ENCODE assay signal across 17 cellular contexts in genomic region chr22:38199826-38200559, GRCh38. TPM values are rescaled to one million over a fixed set of nuclear protein-coding genes. Genes with fewer than 3 reads are reported as not detected.
DNase-seq lines count a peak whose midpoint lies in the region; ATAC-seq and TF ChIP-seq lines count a peak whose summit lies in the region.
"Had no signal": no experiment of that assay in that cellular context is flagged by ENCODE, and none has a peak within 500 bp of the region (broad histone marks: within the 10 kb centered on the region; RNA-seq: fewer than 3 reads in every experiment).

No MANE protein-coding gene starts in this region.

- peak overlapping the region; percentile 55 to 100 (median 86) for H3K4me2 ChIP-seq in BLaER1 treated with 17β-estradiol and CSF1 and Interleukin-3, amounts not matched to agents 10 nM and 100 nM
- peak overlapping the region; percentile 51; the same call in 1 of the 2 replicates for H3K4me2 ChIP-seq in MM.1S (ENCODE audit: low read depth, low read length)

- TF ChIP-seq EP300 in ovary (IDR thresholded peaks at IDR 0.05), result no peak

- H3K27ac Mint-ChIP-seq in CD4-positive, alpha-beta T cell, result peak overlapping the region; percentile 87
- peak overlapping the region; percentile 90 to 96 for H3K27ac Mint-ChIP-seq in natural killer cell

- H3K4me3 Mint-ChIP-seq in CD4-positive, alpha-beta T cell, result no peak overlapping the region
- H3K4me3 Mint-ChIP-seq in natural killer cell, result peak overlapping the region; percentile 42

- no peaks in the 10 kb centered on the region for H3K36me3 Mint-ChIP-seq in CD4-positive, alpha-beta T cell (ENCODE audit: low read depth)
- H3K36me3 Mint-ChIP-seq in natural killer cell, result no peaks in the 10 kb centered on the region

- peak overlapping the region in 10 of 11 experiments; percentile 6 to 56 (median 46); a peak in 16 of 22 replicates for H3K27ac ChIP-seq in BLaER1 treated with 17β-estradiol and CSF1 and Interleukin-3, amounts not matched to agents 10 nM and 100 nM
- H3K27ac ChIP-seq in CD4-positive, alpha-beta T cell (ENCODE audit: low read depth, low read length), result no peak overlapping the region
- H3K27ac ChIP-seq in MM.1S (ENCODE audit: low read length), result peak overlapping the region; percentile 69; the same call in 1 of the 2 replicates
- H3K27ac ChIP-seq in ovary, result no peak overlapping the region
- H3K27ac ChIP-seq: SJCRH30 had no signal

- no peak overlapping the region for H2AFZ ChIP-seq in MM.1S (ENCODE audit: low read length)

- H3K27me3 Mint-ChIP-seq in CD4-positive, alpha-beta T cell, result no peaks in the 10 kb centered on the region
- H3K27me3 Mint-ChIP-seq in natural killer cell (ENCODE audit: low read depth in 2 of 2), result no peaks in the 10 kb centered on the region

- no peak overlapping the region for H3K4me3 ChIP-seq in BLaER1 treated with 17β-estradiol and CSF1 and Interleukin-3, amounts not matched to agents 10 nM and 100 nM
- H3K4me3 ChIP-seq in MM.1S (ENCODE audit: low read length) (no peak overlapping the region), ovary (no peak overlapping the region)
- H3K4me3 ChIP-seq: SJCRH30 had no signal

- no peak for DNase-seq in CD4-positive, alpha-beta T cell
- DNase-seq in MM.1S (no peak), natural killer cell (no peak), NAMALWA (ENCODE audit: low spot score) (no peak), ovary (no peak), GM13977 (ENCODE audit: low spot score) (no peak)
- DNase-seq: ACHN, Calu3, EL, H7, NCI-H1105, NCI-H2081, SJCRH30 had no signal

- POLR2A ChIA-PET in CD4-positive, alpha-beta T cell (lab: Charles Lee), result interaction anchor here (0.6 to 3.5 kb wide), 3 partner anchors 11 to 19 kb away, joined by 6 to 39 read pairs (median 9); partner anchors contain the start of gene PLA2G6

- no peaks in the 10 kb centered on the region for H3K36me3 ChIP-seq in BLaER1 treated with 17β-estradiol and CSF1 and Interleukin-3, amounts not matched to agents 10 nM and 100 nM
- no peaks in the 10 kb centered on the region for H3K36me3 ChIP-seq in MM.1S (replicated peaks; ENCODE audit: insufficient read depth, low read length)
- no peaks in the 10 kb centered on the region for H3K36me3 ChIP-seq in ovary
- H3K36me3 ChIP-seq: SJCRH30 had no signal

- CTCF ChIA-PET in CD4-positive, alpha-beta T cell (lab: Charles Lee), result no interaction called here

- no peak for ATAC-seq in CD4-positive, alpha-beta T cell (ENCODE audit: poor library complexity)
- ATAC-seq in natural killer cell, result no peak
- no peak for ATAC-seq in HG02610 (IDR thresholded peaks at IDR 0.05; ENCODE audit: unreplicated experiment)
- ATAC-seq: Panc1 had no signal

- H3K27me3 ChIP-seq in BLaER1 treated with 17β-estradiol and CSF1 and Interleukin-3, amounts not matched to agents 10 nM and 100 nM, result no peaks in the 10 kb centered on the region
- no peaks in the 10 kb centered on the region for H3K27me3 ChIP-seq in CD4-positive, alpha-beta T cell (ENCODE audit: control insufficient read depth, insufficient read depth, low read length)
- H3K27me3 ChIP-seq in MM.1S (replicated peaks; ENCODE audit: insufficient read depth, low read length) (no peaks in the 10 kb centered on the region), ovary (no peaks in the 10 kb centered on the region)
- H3K27me3 ChIP-seq: SJCRH30 had no signal

- H3K9me3 Mint-ChIP-seq in CD4-positive, alpha-beta T cell, result no peaks in the 10 kb centered on the region
- H3K9me3 Mint-ChIP-seq in natural killer cell, result no peaks in the 10 kb centered on the region
- H3K9me3 Mint-ChIP-seq: CD14-positive monocyte had no signal

- no peaks in the 10 kb centered on the region for H3K9me3 ChIP-seq in BLaER1 treated with 17β-estradiol and CSF1 and Interleukin-3, amounts not matched to agents 10 nM and 100 nM (replicated peaks in 1 of 11)
- H3K9me3 ChIP-seq in CD4-positive, alpha-beta T cell (ENCODE audit: control insufficient read depth, low read length), result no peaks in the 10 kb centered on the region
- H3K9me3 ChIP-seq in MM.1S (replicated peaks; ENCODE audit: insufficient read depth, low read length) (no peaks in the 10 kb centered on the region), ovary (no peaks in the 10 kb centered on the region)
- H3K9me3 ChIP-seq: SJCRH30 had no signal

- no peak for TF ChIP-seq POLR2A in ovary (IDR thresholded peaks at IDR 0.05)

- WGBS in ovary, 3 donors, result 74 to 78% (median 76%) methylated on average over 10 of the region's 10 CpGs

- intact Hi-C loops in CD4-positive, alpha-beta T cell (cut with DNase I, micrococcal nuclease), result loop anchor here (2.0 to 10.0 kb wide), 4 partner anchors 19 to 117 kb away; partner anchors contain the start of genes CSNK1E (in 1 of the 2), PLA2G6 (in 1 of the 2) and TMEM184B (in 1 of the 2)
- intact Hi-C loops in natural killer cell (cut with micrococcal nuclease), result loop anchor here (10.0 kb wide), 1 partner anchor 115 kb away; the partner anchor contains the start of gene CSNK1E
- intact Hi-C loops in ovary (cut with DNase I), result loop anchor here in 2 of 4 donors (10.0 kb wide), 3 partner anchors 55 to 355 kb away; partner anchors contain the start of genes ANKRD54 (in 1 of the 2) and EIF3L (in 1 of the 2)

- H3F3A ChIP-seq in MM.1S (ENCODE audit: insufficient read depth, low read length), result peaks cover 15% of the 10 kb centered on the region

- no peak for TF ChIP-seq CTCF in CD4-positive, alpha-beta T cell (IDR thresholded peaks at IDR 0.05)
- no peak for TF ChIP-seq CTCF in MM.1S (IDR thresholded peaks at IDR 0.05; ENCODE audit: low read length)
- TF ChIP-seq CTCF in natural killer cell (IDR thresholded peaks at IDR 0.05), result no peak
- no peak for TF ChIP-seq CTCF in ovary (IDR thresholded peaks at IDR 0.05)
- TF ChIP-seq CTCF in GM13977 (IDR thresholded peaks at IDR 0.05; ENCODE audit: extremely low read depth, insufficient read depth, missing control alignments), result no peak

- H3K79me2 ChIP-seq in MM.1S (ENCODE audit: low read length), result peaks cover 30% of the 10 kb centered on the region

- peaks cover 10 to 31% (median 23%) of the 10 kb centered on the region in 11 experiments; a peak in 21 of 22 replicates for H4K20me1 ChIP-seq in BLaER1 treated with 17β-estradiol and CSF1 and Interleukin-3, amounts not matched to agents 10 nM and 100 nM
- H4K20me1 ChIP-seq in MM.1S (ENCODE audit: insufficient read depth, low read length), result no peaks in the 10 kb centered on the region

- no peaks in the 10 kb centered on the region for H3K9me2 ChIP-seq in MM.1S (replicated peaks; ENCODE audit: insufficient read depth, low read length)

- peaks cover 64 to 84% (median 75%) of the 10 kb centered on the region in 10 experiments for H3K4me1 ChIP-seq in BLaER1 treated with 17β-estradiol and CSF1 and Interleukin-3, amounts not matched to agents 10 nM and 100 nM
- H3K4me1 ChIP-seq in MM.1S (ENCODE audit: low read length) (peaks cover 28% of the 10 kb centered on the region), ovary (ENCODE audit: insufficient read depth) (peaks cover 14% of the 10 kb centered on the region)

- H3K4me1 Mint-ChIP-seq in CD4-positive, alpha-beta T cell (ENCODE audit: low read depth), result peaks cover 26% of the 10 kb centered on the region
- H3K4me1 Mint-ChIP-seq in natural killer cell, result peaks cover 33 to 53% of the 10 kb centered on the region in 2 donors

- in situ Hi-C loops in GM13977 (cut with MboI; ENCODE audit: low pct_unique_long_range_greater_than_20kb, low sequenced_read_pairs, unreplicated experiment), result no loop called here

- H3K9ac ChIP-seq in BLaER1 treated with 17β-estradiol and CSF1 and Interleukin-3, amounts not matched to agents 10 nM and 100 nM, result peak overlapping the region in 2 of 11 experiments; percentile 4 to 37; a peak in 1 of 22 replicates
- H3K9ac ChIP-seq in MM.1S (ENCODE audit: low read length), result no peak overlapping the region

RNA-seq across cellular contexts. Expression of gene MAFF, which starts 1.8 kb away (rescaled TPM):
- 10 to 100 TPM; 25.6 to 27.3 TPM for total RNA-seq in CD4-positive, alpha-beta T cell
- total RNA-seq in natural killer cell (100 to 1,000 TPM; 168 to 215 (median 187) TPM), ovary (100 to 1,000 TPM in 1 of 7 donors, 10 to 100 TPM in 6; 15.0 to 153 (median 19.4) TPM)
- 10 to 100 TPM; 13.3 to 25.2 TPM for polyA plus RNA-seq in ovary

RNA-seq across cellular contexts. Expression of gene PLA2G6, which starts 18.4 kb away (rescaled TPM):
- 10 to 100 TPM; 48.8 to 50.2 TPM for total RNA-seq in CD4-positive, alpha-beta T cell
- total RNA-seq in natural killer cell, result 100 to 1,000 TPM; 137 to 167 (median 145) TPM
- total RNA-seq in ovary, result 10 to 100 TPM; 22.5 to 60.5 (median 39.4) TPM
- 10 to 100 TPM; 16.4 to 68.4 TPM for polyA plus RNA-seq in ovary

Comparison
In these comparisons a context has a peak if more than half of its experiments do, and no peak if none do; other contexts are left out.
1. H3K27ac ChIP-seq: peak in BLaER1 treated with 17β-estradiol and CSF1 and Interleukin-3, amounts not matched to agents 10 nM and 100 nM (10 of 11) and MM.1S (single experiment); none in CD4-positive, alpha-beta T cell (single experiment) and ovary (0 of 2).